ENCODE assay signal across 27 cellular contexts in the genomic region with DNA sequence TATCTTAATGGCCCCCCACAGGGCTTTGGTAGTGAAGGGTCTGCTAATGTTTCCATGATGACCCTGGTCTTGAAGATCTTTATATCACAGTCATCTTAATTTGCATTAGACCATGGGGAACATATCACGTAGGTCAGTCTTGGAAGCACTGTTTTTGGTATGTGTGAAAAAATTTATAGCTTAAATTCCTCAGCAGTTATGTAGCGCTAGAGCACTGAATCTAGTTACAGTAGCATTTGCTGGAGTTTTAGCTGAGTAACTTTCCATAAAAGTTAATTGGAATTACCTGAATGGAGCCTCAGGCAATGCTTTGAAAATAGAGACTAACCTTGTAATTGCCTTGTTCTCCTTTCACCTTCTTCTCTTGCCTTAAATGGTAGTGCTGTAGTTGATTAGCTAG.
"Had no signal": no experiment of that assay in that cellular context is flagged by ENCODE, and none has a peak within 500 bp of the region (broad histone marks: within the 10 kb centered on the region; RNA-seq: fewer than 3 reads in every experiment).

No MANE protein-coding gene starts in this region.

- H3K27me3 ChIP-seq: adrenal gland, ascending aorta, breast epithelium, gastroesophageal sphincter, neutrophil, tibial artery had no signal

- H3K27ac ChIP-seq: adrenal gland, ascending aorta, breast epithelium, gastroesophageal sphincter, neutrophil, pancreas, psoas muscle, tibial artery had no signal

- H3K36me3 ChIP-seq: adrenal gland, ascending aorta, breast epithelium, gastroesophageal sphincter, neutrophil, pancreas, tibial artery had no signal

- H3K4me3 ChIP-seq: adrenal gland, ascending aorta, breast epithelium, gastroesophageal sphincter, lung, pancreas, psoas muscle, tibial artery had no signal

- ATAC-seq: activated T-cell treated with anti-CD3 and anti-CD28 coated beads, Interleukin-2, amount 50 U/mL, for 4 hours; gastroesophageal sphincter; left lobe of liver; natural killer cell; pancreas; psoas muscle; right cardiac atrium had no signal

- H3K4me1 ChIP-seq: adrenal gland, ascending aorta, breast epithelium, gastroesophageal sphincter, pancreas, psoas muscle, tibial artery had no signal

- H3K9me3 ChIP-seq: adrenal gland, ascending aorta, breast epithelium, gastroesophageal sphincter, neutrophil, pancreas, psoas muscle, tibial artery had no signal

- DNase-seq: activated B cell treated with CpG ODN at 0.5 μM for 24 hours; activated CD4-positive, alpha-beta T cell treated with anti-CD3 and anti-CD28 coated beads for 4 hours; activated CD4-positive, alpha-beta T cell treated with anti-CD3 and anti-CD28 coated beads, Interleukin-2, amount 50 U/mL, for 48 hours; activated CD8-positive, alpha-beta memory T cell treated with anti-CD3 and anti-CD28 coated beads, Interleukin-2, amount 50 U/mL, for 48 hours; activated naive CD4-positive, alpha-beta T cell; activated T-cell treated with anti-CD3 and anti-CD28 coated beads, Interleukin-2, amount 50 U/mL, for 4 hours; adrenal gland; cortex of kidney; endodermal cell; head of caudate nucleus; hypothalamus; islet precursor cell; midbrain; natural killer cell; pancreas; psoas muscle; right cardiac atrium; stimulated activated CD4-positive, alpha-beta T cell treated with anti-CD3 and anti-CD28 coated beads, Interleukin-1b, Interleukin-23, amount 100 ng/mL, for 48 hours; substantia nigra; T1000; tibial artery had no signal
